In the genomic region with DNA sequence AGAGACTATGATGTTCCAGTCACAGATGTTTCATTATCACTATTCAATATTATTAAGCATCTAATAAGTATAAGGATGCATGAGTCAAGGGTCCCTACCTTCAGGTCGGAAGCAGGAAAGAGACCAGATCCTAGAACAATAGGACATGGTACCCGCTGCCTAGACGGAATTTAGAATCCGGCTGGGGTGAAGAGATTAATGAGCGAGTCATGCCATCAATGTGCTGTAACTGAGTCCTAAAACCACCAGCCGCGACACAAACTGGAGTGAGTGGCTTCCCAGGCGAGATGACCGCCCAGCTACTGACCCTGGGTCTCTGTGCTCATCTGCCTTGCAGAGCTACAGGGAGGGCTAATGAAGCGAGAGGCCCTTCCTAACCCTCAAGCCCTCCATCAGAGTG, we compare ENCODE assay signal across 11 cellular contexts.
"Had no signal": no experiment of that assay in that cellular context is flagged by ENCODE, and none has a peak within 500 bp of the region (broad histone marks: within the 10 kb centered on the region; RNA-seq: fewer than 3 reads in every experiment).

No MANE protein-coding gene starts in this region.

- DNase-seq: activated CD4-positive, CD25-positive, alpha-beta regulatory T cell treated with anti-CD3 and anti-CD28 coated beads, Interleukin-2, amount 50 U/mL, for 72 hours; activated CD8-positive, alpha-beta memory T cell treated with anti-CD3 and anti-CD28 coated beads, Interleukin-2, amount 50 U/mL, for 4 hours; activated CD8-positive, alpha-beta T cell treated with anti-CD3 and anti-CD28 coated beads for 36 hours; activated naive CD4-positive, alpha-beta T cell treated with anti-CD3 and anti-CD28 coated beads, Interleukin-2, amount 50 U/mL, for 16 hours; heart left ventricle; islet precursor cell; SJCRH30; SW 1271; transverse colon had no signal

- H3K27me3 Mint-ChIP-seq: activated CD8-positive, alpha-beta T cell treated with anti-CD3 and anti-CD28 coated beads for 36 hours had no signal

- H3K27ac Mint-ChIP-seq: activated CD8-positive, alpha-beta T cell treated with anti-CD3 and anti-CD28 coated beads for 36 hours; activated T-helper 1 cell treated with anti-CD3 and anti-CD28 coated beads, Interleukin-12 subunit alpha, Interleukin-12 subunit beta, Interleukin-2, Interleukin-4 antibody, amounts not matched to agents 30 ng/mL and 10 ng/mL and 1 ng/mL, durations not matched to agents 14 hours and 24 hours and 36 hours had no signal

- H3K9me3 Mint-ChIP-seq: activated CD8-positive, alpha-beta T cell treated with anti-CD3 and anti-CD28 coated beads for 36 hours; activated T-helper 1 cell treated with anti-CD3 and anti-CD28 coated beads, Interleukin-12 subunit alpha, Interleukin-12 subunit beta, Interleukin-2, Interleukin-4 antibody, amounts not matched to agents 30 ng/mL and 10 ng/mL and 1 ng/mL, durations not matched to agents 14 hours and 24 hours and 36 hours had no signal

- H3K4me3 Mint-ChIP-seq: activated CD8-positive, alpha-beta T cell treated with anti-CD3 and anti-CD28 coated beads for 36 hours; activated T-helper 1 cell treated with anti-CD3 and anti-CD28 coated beads, Interleukin-12 subunit alpha, Interleukin-12 subunit beta, Interleukin-2, Interleukin-4 antibody, amounts not matched to agents 30 ng/mL and 10 ng/mL and 1 ng/mL, durations not matched to agents 14 hours and 24 hours and 36 hours had no signal

- H3K27ac ChIP-seq: heart left ventricle, SJCRH30, skin epidermis, transverse colon had no signal
